In the genomic region with DNA sequence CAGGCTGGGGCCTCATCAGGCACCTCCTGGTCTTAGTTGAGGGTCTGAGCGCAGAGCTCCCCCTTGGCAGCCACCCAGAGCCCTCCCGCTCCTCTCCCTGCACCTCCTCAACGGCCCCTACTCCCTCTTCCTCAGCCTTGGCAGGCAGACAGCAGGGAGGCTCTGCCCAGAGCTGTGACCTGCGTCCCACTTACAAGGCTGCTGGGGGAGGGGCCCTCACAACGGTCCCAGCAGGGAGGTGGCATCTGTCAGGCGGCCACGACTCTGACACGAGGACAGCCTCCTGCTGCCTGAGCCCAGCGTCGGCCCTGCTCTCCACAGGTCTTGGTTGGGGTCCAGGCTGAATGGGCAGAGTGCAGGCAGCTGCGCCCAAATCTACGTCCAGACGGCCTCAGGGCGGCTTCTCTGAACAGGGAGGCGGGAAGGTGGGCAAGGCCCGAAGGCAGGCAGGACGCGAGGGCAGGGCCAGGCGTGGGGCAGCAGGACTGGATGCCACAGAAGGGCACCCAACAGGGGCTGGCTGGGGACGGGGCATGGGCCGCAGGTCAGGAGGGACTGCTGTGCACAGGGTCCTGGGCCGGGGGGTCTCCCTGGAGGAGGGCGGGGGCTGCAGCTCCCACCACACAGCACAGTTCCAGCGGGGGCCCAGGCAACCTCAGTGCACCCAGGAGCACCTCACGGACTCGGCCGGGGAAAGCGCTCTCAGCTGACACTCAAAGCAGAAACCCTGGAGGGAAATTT, we compare ENCODE assay signal across 11 cellular contexts. TPM values are rescaled to one million over a fixed set of nuclear protein-coding genes. Genes with fewer than 3 reads are reported as not detected.
A peak's percentile ranks its signal among the peaks of the same experiment; 100 is the strongest.
DNase-seq lines count a peak whose midpoint lies in the region; ATAC-seq and TF ChIP-seq lines count a peak whose summit lies in the region.
"Had no signal": no experiment of that assay in that cellular context is flagged by ENCODE, and none has a peak within 500 bp of the region (broad histone marks: within the 10 kb centered on the region; RNA-seq: fewer than 3 reads in every experiment).

No MANE protein-coding gene starts in this region.

- no peaks in the 10 kb centered on the region for H3K36me3 ChIP-seq in cardiac muscle cell

- peak; percentile 77 for DNase-seq in DMS79 (lab: John Stamatoyannopoulos, UW)
- no peak for DNase-seq in RWPE1 (ENCODE audit: low spot score)
- peak; percentile 38 to 90 for DNase-seq in cardiac muscle cell (ENCODE audit: low read depth in 1 of 2, low spot score in 1 of 2)
- DNase-seq in occipital lobe (lab: John Stamatoyannopoulos, UW): peak; percentile 25
- no peak for DNase-seq in osteocyte (ENCODE audit: extremely low spot score, unreplicated experiment)
- no peak for DNase-seq in foreskin fibroblast
- no peak for DNase-seq in SIG-M5 treated with dmso at 0.1 percent for 504 hours (lab: John Stamatoyannopoulos, UW; ENCODE audit: unreplicated experiment)
- DNase-seq: amniotic stem cell, NCI-H187 had no signal

- no peaks in the 10 kb centered on the region for H3K9me3 ChIP-seq in cardiac muscle cell (ENCODE audit: low read depth)

- TF ChIP-seq CTCF in RWPE1 (conservative IDR thresholded peaks at IDR 0.05; ENCODE audit: low read depth): no peak
- TF ChIP-seq CTCF in cardiac muscle cell (IDR thresholded peaks at IDR 0.05; ENCODE audit: low read depth, low read length): no peak
- no peak for TF ChIP-seq CTCF in osteocyte (IDR thresholded peaks at IDR 0.05)
- no peak for TF ChIP-seq CTCF in foreskin fibroblast (IDR thresholded peaks at IDR 0.05; ENCODE audit: low read depth, low read length)

- POLR2A ChIA-PET in RWPE1 (lab: Yijun Ruan, JAX; ENCODE audit: low non-redundant PET): no interaction called here

- CTCF ChIA-PET in RWPE1 (lab: Yijun Ruan, JAX): interaction anchor here (0.6 kb wide), 1 partner anchor 67 kb away, joined by 3 read pairs; no protein-coding TSS in a partner anchor

- no peak overlapping the region for H3K4me3 Mint-ChIP-seq in osteocyte (ENCODE audit: unreplicated experiment)
- H3K4me3 Mint-ChIP-seq: T-helper 2 cell treated with Interferon-gamma antibody and Interleukin-4, amounts not matched to agents 5 μg/mL and 100 μg/mL, for 36 hours had no signal

- H3K9me3 Mint-ChIP-seq in osteocyte (ENCODE audit: unreplicated experiment): no peaks in the 10 kb centered on the region
- H3K9me3 Mint-ChIP-seq: T-helper 2 cell treated with Interferon-gamma antibody and Interleukin-4, amounts not matched to agents 5 μg/mL and 100 μg/mL, for 36 hours had no signal

- H3K4me3 ChIP-seq in cardiac muscle cell (no peak overlapping the region), foreskin fibroblast (ENCODE audit: low read depth in 1 of 2, low read length in 2 of 2) (no peak overlapping the region)

- peaks cover 17% of the 10 kb centered on the region for H3K4me1 ChIP-seq in cardiac muscle cell (ENCODE audit: low read depth)

- peaks cover 2% of the 10 kb centered on the region for H3K36me3 Mint-ChIP-seq in osteocyte (ENCODE audit: unreplicated experiment)

- no peak for ATAC-seq in HG03039 (IDR thresholded peaks at IDR 0.05; ENCODE audit: unreplicated experiment)

- H3K27ac ChIP-seq in RWPE1 (peak overlapping the region; percentile 26; the same call in 1 of the 2 replicates), cardiac muscle cell (peak overlapping the region; percentile 69)

- no peaks in the 10 kb centered on the region for H3K4me1 Mint-ChIP-seq in osteocyte (ENCODE audit: unreplicated experiment)

- no peaks in the 10 kb centered on the region for H3K27me3 ChIP-seq in cardiac muscle cell

- no peak overlapping the region for H3K27ac Mint-ChIP-seq in osteocyte (ENCODE audit: unreplicated experiment)
- H3K27ac Mint-ChIP-seq: T-helper 2 cell treated with Interferon-gamma antibody and Interleukin-4, amounts not matched to agents 5 μg/mL and 100 μg/mL, for 36 hours had no signal

- no peaks in the 10 kb centered on the region for H3K27me3 Mint-ChIP-seq in osteocyte (ENCODE audit: unreplicated experiment)

RNA-seq across cellular contexts. Expression of gene SLC19A1, which starts 7.5 kb away (rescaled TPM):
- total RNA-seq in cardiac muscle cell (19.5 and 25.4 TPM in 2 replicates), occipital lobe (10.8 TPM), osteocyte (11.0 and 14.4 TPM in 2 replicates)
- polyA plus RNA-seq in cardiac muscle cell: 35.1 and 50.3 TPM in 2 replicates

Comparison
In these comparisons a context has a peak if more than half of its experiments do, and no peak if none do; other contexts are left out.
1. DNase-seq: peak in DMS79 (single experiment), cardiac muscle cell (2 of 2) and occipital lobe (single experiment); none in RWPE1 (single experiment), osteocyte (single experiment), foreskin fibroblast (0 of 2) and SIG-M5 treated with dmso at 0.1 percent for 504 hours (single experiment).